Comparison of ENCODE assay signal across 15 cellular contexts in genomic region chr4:118776166-118776954, GRCh38. TPM values are rescaled to one million over a fixed set of nuclear protein-coding genes. Genes with fewer than 3 reads are reported as not detected.
DNase-seq lines count a peak whose midpoint lies in the region; ATAC-seq and TF ChIP-seq lines count a peak whose summit lies in the region.
"Had no signal": no experiment of that assay in that cellular context is flagged by ENCODE, and none has a peak within 500 bp of the region (broad histone marks: within the 10 kb centered on the region; RNA-seq: fewer than 3 reads in every experiment).

No MANE protein-coding gene starts in this region.

- H3K27me3 ChIP-seq in A673 (replicated peaks; ENCODE audit: insufficient read depth, low read depth, low read length, poor library complexity) (no peaks in the 10 kb centered on the region), right lobe of liver (no peaks in the 10 kb centered on the region)
- H3K27me3 ChIP-seq: neural progenitor cell had no signal

- no peak for TF ChIP-seq POLR2A in right lobe of liver (IDR thresholded peaks at IDR 0.05)

- intact Hi-C loops in A673 (cut with micrococcal nuclease; ENCODE audit: unreplicated experiment), result loop anchor here (10.0 kb wide), 1 partner anchor 508 kb away; no protein-coding TSS in a partner anchor
- intact Hi-C loops in right lobe of liver (cut with DNase I), result no loop called here

- H3K9me3 ChIP-seq in A673 (ENCODE audit: low read depth, low read length, poor library complexity, severe bottlenecking) (no peaks in the 10 kb centered on the region), right lobe of liver (no peaks in the 10 kb centered on the region)
- H3K9me3 ChIP-seq: HAP-1 had no signal

- H3K4me1 ChIP-seq in A673 (ENCODE audit: insufficient read depth, low read length, poor library complexity, severe bottlenecking), result no peaks in the 10 kb centered on the region
- H3K4me1 ChIP-seq in right lobe of liver, result peaks cover 0 to 8% (median 0%) of the 10 kb centered on the region in 4 donors

- 17% methylated on average over 1 of the region's 1 CpG for WGBS in right lobe of liver (ENCODE audit: insufficient coverage, low coverage, low lambda C conversion rate, missing lambda C conversion rate)

- peak overlapping the region; percentile 1 for H3K27ac ChIP-seq in A673 (ENCODE audit: low read depth, low read length, poor library complexity, severe bottlenecking)
- peak overlapping the region in 1 of 3 donors; percentile 27 for H3K27ac ChIP-seq in right lobe of liver
- no peak overlapping the region for H3K27ac ChIP-seq in substantia nigra (ENCODE audit: low read depth, low read length, poor library complexity, severe bottlenecking)
- H3K27ac ChIP-seq: neural progenitor cell had no signal

- peak; percentile 33 for DNase-seq in A673 (ENCODE audit: low spot score)
- peak; percentile 22 for DNase-seq in NCI-H226
- peak; percentile 14 for DNase-seq in dermis blood vessel endothelial cell
- DNase-seq in right lobe of liver, result no peak
- DNase-seq in NCI-H2227 (lab: John Stamatoyannopoulos, UW; ENCODE audit: unreplicated experiment), result no peak
- DNase-seq in DMS53 treated with DMSO at 0.1 percent for 48 hours (lab: John Stamatoyannopoulos, UW; ENCODE audit: unreplicated experiment), result no peak
- no peak for DNase-seq in NCI-H774 (lab: John Stamatoyannopoulos, UW)
- DNase-seq in substantia nigra (lab: John Stamatoyannopoulos, UW), result no peak
- DNase-seq: activated CD4-positive, alpha-beta T cell treated with anti-CD3 and anti-CD28 coated beads, Interleukin-2, amount 50 U/mL, for 4 hours; activated gamma-delta T cell; DMS53; foreskin melanocyte; NCI-H1694 treated with DMSO at 0.1 percent for 48 hours had no signal

- POLR2A ChIA-PET in A673 (lab: Charles Lee; ENCODE audit: low non-redundant PET), result no interaction called here

- BruUV-seq in A673 (replicated peaks; lab: Mats Ljungman, UMichigan), result no TSS peak

- ATAC-seq in right lobe of liver, result peak in 3 of 4 donors; percentile 32 to 67 (median 48)

- no peak for TF ChIP-seq CTCF in A673 (conservative IDR thresholded peaks at IDR 0.05; ENCODE audit: low read depth, low read length)
- TF ChIP-seq CTCF in right lobe of liver (IDR thresholded peaks at IDR 0.05), result no peak

- CTCF ChIA-PET in A673 (lab: Charles Lee), result no interaction called here

- H3K4me3 ChIP-seq in A673 (ENCODE audit: low read depth, low read length, poor library complexity, severe bottlenecking) (no peak overlapping the region), right lobe of liver (no peak overlapping the region)
- H3K4me3 ChIP-seq: HAP-1, neural progenitor cell had no signal

- H3K36me3 ChIP-seq in A673 (ENCODE audit: insufficient read depth, low read length, poor library complexity, severe bottlenecking) (no peaks in the 10 kb centered on the region), right lobe of liver (peaks cover 0 to 4% (median 1%) of the 10 kb centered on the region in 4 donors)
- H3K36me3 ChIP-seq: HAP-1, neural progenitor cell had no signal

RNA-seq across cellular contexts. Expression of gene SEC24D, which starts 59.6 kb away (rescaled TPM):
- 33.1 and 35.8 TPM in 2 replicates for total RNA-seq in A673 (2021)
- 43.6 and 65.5 TPM in 2 replicates for total RNA-seq in dermis blood vessel endothelial cell
- 10 to 100 TPM; 52.2 to 80.1 (median 69.2) TPM for total RNA-seq in right lobe of liver

Comparison
In these comparisons a context has a peak if more than half of its experiments do, and no peak if none do; other contexts are left out.
1. DNase-seq: peak in A673 (single experiment), NCI-H226 (single experiment) and dermis blood vessel endothelial cell (single experiment); none in right lobe of liver (0 of 3), NCI-H2227 (single experiment), DMS53 treated with DMSO at 0.1 percent for 48 hours (single experiment), NCI-H774 (single experiment) and substantia nigra (0 of 49).